8 cellular contexts compared by ENCODE assay signal in genomic region chr4:71732706-71733105, GRCh38. TPM values are rescaled to one million over a fixed set of nuclear protein-coding genes. Genes with fewer than 3 reads are reported as not detected.
DNase-seq lines count a peak whose midpoint lies in the region; ATAC-seq, FAIRE-seq and TF ChIP-seq lines count a peak whose summit lies in the region.

No MANE protein-coding gene starts in this region.

- RAD21 ChIA-PET in GM12878 (lab: Charles Lee; ENCODE audit: unreplicated experiment), result no interaction called here

- H3K9me3 ChIP-seq in GM12878 (replicated peaks; ENCODE audit: control insufficient read depth, insufficient read depth, low read length), result no peaks in the 10 kb centered on the region
- H3K9me3 ChIP-seq in mesenchymal stem cell (ENCODE audit: control insufficient read depth, low read length), result no peaks in the 10 kb centered on the region
- H3K9me3 ChIP-seq in ovary, result no peaks in the 10 kb centered on the region

- no peak overlapping the region for H3K4ac ChIP-seq in mesenchymal stem cell (ENCODE audit: low read depth in 1 of 2, low read length in 2 of 2)

- peak; percentile 81 for TF ChIP-seq RAD21 in GM12878 (IDR thresholded peaks at IDR 0.05; ENCODE audit: insufficient read depth, low read depth, low read length)

- TF ChIP-seq CTCF in LNCAP (IDR thresholded peaks at IDR 0.05), result peak; percentile 64
- TF ChIP-seq CTCF in GM12878 (IDR thresholded peaks at IDR 0.05 in 2 of 3, conservative IDR thresholded peaks at IDR 0.05 in 1 of 3; ENCODE audit: control insufficient read depth in 2 of 3, extremely low read depth in 1 of 3, insufficient read depth in 1 of 3, low read depth in 3 of 3, low read length in 3 of 3), result peak; percentile 11 to 48 (median 17); a peak in 3 of 6 replicates
- TF ChIP-seq CTCF in ovary (IDR thresholded peaks at IDR 0.05), result no peak

- SMC1A ChIA-PET in GM12878 (lab: Charles Lee; ENCODE audit: uncharacterized antibody, unreplicated experiment), result no interaction called here

- TF ChIP-seq POLR2A in GM12878 (IDR thresholded peaks at IDR 0.05; ENCODE audit: low read depth, low read length) (no peak), ovary (IDR thresholded peaks at IDR 0.05) (no peak)

- no peak overlapping the region for H2BK5ac ChIP-seq in mesenchymal stem cell (ENCODE audit: low read depth, low read length, poor library complexity, severe bottlenecking)

- H2AFZ ChIP-seq in GM12878 (ENCODE audit: control insufficient read depth, low read depth, low read length) (no peak overlapping the region), mesenchymal stem cell (ENCODE audit: low read depth, low read length) (no peak overlapping the region)

- H2BK12ac ChIP-seq in mesenchymal stem cell (ENCODE audit: low read length in 2 of 2), result no peak overlapping the region

- H3K14ac ChIP-seq in mesenchymal stem cell (ENCODE audit: low read length in 2 of 2), result no peak overlapping the region

- H2AK5ac ChIP-seq in mesenchymal stem cell (ENCODE audit: low read length, severe bottlenecking), result no peak overlapping the region

- H3K4me3 ChIP-seq in GM12878 (no peak overlapping the region), mesenchymal stem cell (ENCODE audit: insufficient read depth in 1 of 2, low read depth in 1 of 2, low read length in 2 of 2) (no peak overlapping the region), ovary (no peak overlapping the region)

- H2BK120ac ChIP-seq in mesenchymal stem cell (ENCODE audit: low read depth, low read length), result no peak overlapping the region

- CTCF ChIA-PET in GM12878 (lab: Yijun Ruan, JAX), result interaction anchor here (1.1 kb wide), 1 partner anchor 571 kb away, joined by 4 read pairs; no protein-coding TSS in a partner anchor

- H3K4me1 ChIP-seq in GM12878 (ENCODE audit: control insufficient read depth, insufficient read depth, low read length) (no peaks in the 10 kb centered on the region), mesenchymal stem cell (ENCODE audit: control insufficient read depth, insufficient read depth, low read depth, low read length) (peaks cover 1% of the 10 kb centered on the region), ovary (ENCODE audit: insufficient read depth) (no peaks in the 10 kb centered on the region)

- H3K36me3 ChIP-seq in GM12878 (ENCODE audit: control insufficient read depth in 2 of 2, insufficient read depth in 2 of 2, low read length in 1 of 2), result no peaks in the 10 kb centered on the region
- no peaks in the 10 kb centered on the region for H3K36me3 ChIP-seq in mesenchymal stem cell (ENCODE audit: control insufficient read depth in 1 of 2, insufficient read depth in 2 of 2, low read depth in 1 of 2, low read length in 2 of 2)
- H3K36me3 ChIP-seq in ovary, result no peaks in the 10 kb centered on the region

- TF ChIP-seq EP300 in GM12878 (IDR thresholded peaks at IDR 0.05; ENCODE audit: borderline replicate concordance in 1 of 2, control insufficient read depth in 1 of 2, low read depth in 2 of 2, low read length in 2 of 2) (no peak), ovary (IDR thresholded peaks at IDR 0.05) (no peak)

- H3K18ac ChIP-seq in mesenchymal stem cell (ENCODE audit: low read depth in 1 of 2, low read length in 2 of 2), result no peak overlapping the region

- intact Hi-C loops in GM12878 (cut with micrococcal nuclease; ENCODE audit: unreplicated experiment), result loop anchor here (1.0 kb wide), 1 partner anchor 571 kb away; no protein-coding TSS in a partner anchor
- intact Hi-C loops in ovary (cut with DNase I), result no loop called here

- H3K9ac ChIP-seq in GM12878 (ENCODE audit: control insufficient read depth, insufficient read depth, low read length), result no peak overlapping the region
- H3K9ac ChIP-seq in mesenchymal stem cell (ENCODE audit: low read length), result peak overlapping the region; percentile 67

- in situ Hi-C loops in GM12878 (cut with MboI), result no loop called here

- H2BK15ac ChIP-seq in mesenchymal stem cell (ENCODE audit: low read depth, poor library complexity, severe bottlenecking), result no peak overlapping the region

- FAIRE-seq in GM12878 (lab: Jason Lieb, UNC), result no peak

- no peak overlapping the region for H3K23ac ChIP-seq in mesenchymal stem cell (ENCODE audit: low read length in 2 of 2)

- POLR2A ChIA-PET in GM12878 (lab: Charles Lee), result no interaction called here

- no peak for ATAC-seq in GM12878

- no peaks in the 10 kb centered on the region for H3K79me2 ChIP-seq in GM12878 (ENCODE audit: control insufficient read depth, insufficient read depth, low read length)

- BruUV-seq in GM12878 (replicated peaks; lab: Mats Ljungman, UMichigan), result no TSS peak

- H3K79me1 ChIP-seq in mesenchymal stem cell (replicated peaks; ENCODE audit: low read length, poor library complexity, severe bottlenecking), result no peaks in the 10 kb centered on the region

- no peaks in the 10 kb centered on the region for H4K20me1 ChIP-seq in GM12878 (ENCODE audit: control insufficient read depth, insufficient read depth)

- H3K27me3 ChIP-seq in GM12878 (replicated peaks in 1 of 2; ENCODE audit: control insufficient read depth in 2 of 2, insufficient read depth in 2 of 2, low read length in 1 of 2) (no peaks in the 10 kb centered on the region), mesenchymal stem cell (ENCODE audit: control insufficient read depth in 1 of 2, insufficient read depth in 1 of 2, low read length in 2 of 2) (no peaks in the 10 kb centered on the region), ovary (no peaks in the 10 kb centered on the region)

- no peak overlapping the region for H4K8ac ChIP-seq in mesenchymal stem cell (ENCODE audit: low read length)

- no peak overlapping the region for H4K91ac ChIP-seq in mesenchymal stem cell (ENCODE audit: low read length)

- no peak overlapping the region for H3K4me2 ChIP-seq in GM12878 (ENCODE audit: control insufficient read depth, insufficient read depth)
- no peak overlapping the region for H3K4me2 ChIP-seq in mesenchymal stem cell (ENCODE audit: low read length, poor library complexity, severe bottlenecking)

- H3K27ac ChIP-seq in GM12878 (ENCODE audit: control insufficient read depth, insufficient read depth) (no peak overlapping the region), mesenchymal stem cell (ENCODE audit: low read length, poor library complexity, severe bottlenecking) (no peak overlapping the region), ovary (no peak overlapping the region)

- WGBS in GM12878 (ENCODE audit: insufficient coverage, insufficient replicate concordance, low lambda C conversion rate, missing lambda C conversion rate), result 77% methylated on average over 2 of the region's 2 CpGs
- WGBS in mesenchymal stem cell, result 100% methylated on average over 2 of the region's 2 CpGs
- WGBS in ovary, 3 donors, result 62 to 76% (median 74%) methylated on average over 2 of the region's 2 CpGs

- peak; percentile 38 for DNase-seq in DMS153 (lab: John Stamatoyannopoulos, UW)
- DNase-seq in GM12878 (ENCODE audit: low read depth, low spot score), result no peak
- peak; percentile 50 for DNase-seq in mesenchymal stem cell
- DNase-seq in HuH-7.5 (ENCODE audit: low spot score), result no peak
- no peak for DNase-seq in NCI-H187 (lab: John Stamatoyannopoulos, UW)
- no peak for DNase-seq in retina
- no peak for DNase-seq in ovary

TF ChIP-seq in GM12878, 131 proteins besides CTCF, POLR2A, EP300 and RAD21:
- TF ChIP-seq BCLAF1 (IDR thresholded peaks at IDR 0.05), result no peak
- peak; percentile 65; the same call in 1 of the 2 replicates for TF ChIP-seq SMC3 (IDR thresholded peaks at IDR 0.05; ENCODE audit: borderline replicate concordance, low read length)
TF ChIP-seq in GM12878: peak in this region for 1.

RNA-seq across cellular contexts. Expression of gene GC, which starts 51.2 kb away (rescaled TPM):
- not detected in 2 replicates for total RNA-seq in GM12878 (2013; cell fraction: nucleolus; rRNA removed)
- total RNA-seq in GM12878 (2014; rRNA removed) (not detected in 2 replicates), GM12878 (2014; rRNA removed; fragmentation: Illumina TruSeq; extraction: Trizol) (not detected in 2 replicates), GM12878 (2021) (1.2 and 2.3 TPM in 2 replicates), ovary (1 to 10 TPM in 1 of 7 donors, under 1 TPM in 1, not detected in 5; 0.55 to 4.3 TPM)
- polyA plus RNA-seq in GM12878 (2011; ENCODE audit: low read depth), result not detected
- polyA plus RNA-seq in GM12878 (2011; rRNA removed) (not detected in 2 replicates), GM12878 (2014; fragmentation: Illumina TruSeq; extraction: Trizol) (not detected in 2 replicates), GM12878 (2014; fragmentation: Nextera tagmentation; extraction: Ambion mirVana) (not detected), GM12878 (2014; rRNA removed) (not detected in 2 replicates), GM12878 (2016; fragmentation: Nextera tagmentation; extraction: Ambion mirVana) (not detected), ovary (not detected)
- not detected in 2 replicates for polyA plus RNA-seq in GM12878 (2011; cell fraction: cytosol; rRNA removed)
- polyA plus RNA-seq in GM12878 (2011; cell fraction: nucleus; rRNA removed), result not detected in 2 replicates
- not detected in 2 replicates for polyA plus RNA-seq in GM12878 (2012)
- not detected in 2 replicates for polyA minus RNA-seq in GM12878 (2011; rRNA and poly(A)+ RNA removed)
- not detected in 2 replicates for polyA minus RNA-seq in GM12878 (2011; cell fraction: cytosol; rRNA and poly(A)+ RNA removed)
- polyA minus RNA-seq in GM12878 (2011; cell fraction: nucleus; rRNA and poly(A)+ RNA removed), result not detected in 2 replicates
- not detected for polyA plus RNA-seq in mesenchymal stem cell (2013, experiment 1 of 2)
- not detected for polyA plus RNA-seq in mesenchymal stem cell (2013, experiment 2 of 2)

Comparison
In these comparisons a context has a peak if more than half of its experiments do, and no peak if none do; other contexts are left out.
1. DNase-seq: peak in DMS153 (single experiment) and mesenchymal stem cell (single experiment); none in GM12878 (single experiment), HuH-7.5 (single experiment), NCI-H187 (0 of 2), retina (single experiment) and ovary (0 of 5).
2. CTCF ChIP-seq: peak in LNCAP (single experiment) and GM12878 (3 of 3); none in ovary (0 of 3).